1 cellular context compared by ENCODE assay signal in the genomic region with DNA sequence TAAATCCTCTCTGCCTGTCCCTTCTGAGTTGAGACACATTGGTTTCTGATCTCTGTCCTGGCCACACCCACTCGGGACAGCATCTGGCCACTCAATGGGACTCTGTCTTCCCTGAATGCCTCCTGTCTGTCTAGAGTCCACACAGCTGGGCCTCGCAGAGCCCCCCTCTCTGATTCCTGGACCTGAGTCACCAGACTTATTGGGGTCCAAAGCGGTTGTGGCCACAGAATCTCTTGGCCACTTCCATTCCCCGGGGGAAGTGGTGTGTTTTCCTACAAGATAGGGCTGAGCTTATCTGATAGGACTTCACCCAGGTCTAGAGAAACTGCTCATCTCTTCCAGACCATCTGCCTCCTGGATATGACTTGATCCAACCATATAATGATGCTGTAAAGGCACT.
TF ChIP-seq lines count a peak whose summit lies in the region.

No MANE protein-coding gene starts in this region.

TF ChIP-seq in K562, 482 proteins besides CTCF, POLR2A, EP300 and RAD21 (continued from another document):
- TF ChIP-seq DDX20 (tag; IDR thresholded peaks at IDR 0.05; ENCODE audit: low read depth) (no peak), CTBP1 (IDR thresholded peaks at IDR 0.05; ENCODE audit: borderline replicate concordance) (peak; percentile 16; the same call in 1 of the 2 replicates), FOSL1 (tag; conservative IDR thresholded peaks at IDR 0.05) (peak; percentile 20; the same call in 1 of the 2 replicates), TEAD4 (IDR thresholded peaks at IDR 0.05; ENCODE audit: low read length) (peak; percentile 27; the same call in 1 of the 2 replicates), TEAD4 (CRISPR knock-in tag; IDR thresholded peaks at IDR 0.05; ENCODE audit: borderline replicate concordance) (no peak), NFIC (IDR thresholded peaks at IDR 0.05) (0 out of 2 replicates have a peak, but pooled peaks have one; percentile 6)
- TF ChIP-seq, protein P1, sequence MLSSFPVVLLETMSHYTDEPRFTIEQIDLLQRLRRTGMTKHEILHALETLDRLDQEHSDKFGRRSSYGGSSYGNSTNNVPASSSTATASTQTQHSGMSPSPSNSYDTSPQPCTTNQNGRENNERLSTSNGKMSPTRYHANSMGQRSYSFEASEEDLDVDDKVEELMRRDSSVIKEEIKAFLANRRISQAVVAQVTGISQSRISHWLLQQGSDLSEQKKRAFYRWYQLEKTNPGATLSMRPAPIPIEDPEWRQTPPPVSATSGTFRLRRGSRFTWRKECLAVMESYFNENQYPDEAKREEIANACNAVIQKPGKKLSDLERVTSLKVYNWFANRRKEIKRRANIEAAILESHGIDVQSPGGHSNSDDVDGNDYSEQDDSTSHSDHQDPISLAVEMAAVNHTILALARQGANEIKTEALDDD (IDR thresholded peaks at IDR 0.05), result 0 out of 2 replicates have a peak, but pooled peaks have one; percentile 17
